Comparison of ENCODE assay signal across 8 cellular contexts in genomic region chr2:147843421-147843863, GRCh38. TPM values are rescaled to one million over a fixed set of nuclear protein-coding genes. Genes with fewer than 3 reads are reported as not detected.
A peak's percentile ranks its signal among the peaks of the same experiment; 100 is the strongest.
DNase-seq lines count a peak whose midpoint lies in the region; ATAC-seq and TF ChIP-seq lines count a peak whose summit lies in the region.

No MANE protein-coding gene starts in this region.

- H3K36me3 ChIP-seq in heart right ventricle (no peaks in the 10 kb centered on the region), body of pancreas (replicated peaks in 1 of 2; ENCODE audit: insufficient read depth in 1 of 2, low read depth in 2 of 2) (no peaks in the 10 kb centered on the region), mesendoderm (ENCODE audit: control insufficient read depth, insufficient read depth, low read length) (no peaks in the 10 kb centered on the region), aorta (ENCODE audit: control insufficient read depth in 1 of 2, insufficient read depth in 2 of 2, low read length in 1 of 2) (no peaks in the 10 kb centered on the region)

- WGBS in heart right ventricle, 2 donors, result 2% methylated on average over 18 of the region's 18 CpGs
- 2% methylated on average over 18 of the region's 18 CpGs for WGBS in body of pancreas, 2 donors
- WGBS in mesendoderm (ENCODE audit: extremely low coverage, insufficient coverage, low lambda C conversion rate), result no CpG with 5 or more reads among the region's 18 CpGs
- 6 to 7% methylated on average over 18 of the region's 18 CpGs for WGBS in aorta, 2 donors

- no peak for DNase-seq in heart right ventricle
- no peak for DNase-seq in left cardiac atrium
- DNase-seq in body of pancreas, result no peak
- no peak for DNase-seq in mesendoderm
- DNase-seq in aorta, result no peak
- DNase-seq in GM10266 (ENCODE audit: extremely low spot score), result no peak
- no peak for DNase-seq in OCI-M1 (lab: John Stamatoyannopoulos, UW)

- H2BK5ac ChIP-seq in mesendoderm (ENCODE audit: low read length), result peak overlapping the region; percentile 69

- ATAC-seq in heart right ventricle (no peak), left cardiac atrium (no peak), body of pancreas (no peak), aorta (ENCODE audit: low FRiP score) (no peak), GM19467 (IDR thresholded peaks at IDR 0.05; ENCODE audit: unreplicated experiment) (no peak)

- peaks cover 24% of the 10 kb centered on the region for H3K79me2 ChIP-seq in mesendoderm (ENCODE audit: control insufficient read depth, insufficient read depth, low read length)

- no peak for TF ChIP-seq POLR2A in body of pancreas (IDR thresholded peaks at IDR 0.05)

- peak overlapping the region; percentile 94 for H3K56ac ChIP-seq in mesendoderm (ENCODE audit: low read length)

- no peak overlapping the region for H3K4ac ChIP-seq in mesendoderm (ENCODE audit: low read depth, low read length)

- H3K27me3 ChIP-seq in heart right ventricle (peaks cover 0 to 9% (median 0%) of the 10 kb centered on the region in 7 donors), body of pancreas (no peaks in the 10 kb centered on the region), mesendoderm (ENCODE audit: insufficient read depth, low read length, poor library complexity) (no peaks in the 10 kb centered on the region), aorta (ENCODE audit: control insufficient read depth in 1 of 2, insufficient read depth in 2 of 2, low read length in 1 of 2) (no peaks in the 10 kb centered on the region)

- peak overlapping the region; percentile 73 to 92 (median 84) for H3K4me3 ChIP-seq in heart right ventricle
- H3K4me3 ChIP-seq in body of pancreas, result peak overlapping the region; percentile 78 to 92
- H3K4me3 ChIP-seq in mesendoderm (ENCODE audit: low read length), result peak overlapping the region; percentile 50
- peak overlapping the region; percentile 90 to 99 for H3K4me3 ChIP-seq in aorta (ENCODE audit: low read length in 2 of 2)

- H3K4me2 ChIP-seq in mesendoderm (ENCODE audit: low read length), result peak overlapping the region; percentile 85

- no peak overlapping the region for H4K8ac ChIP-seq in mesendoderm (ENCODE audit: low read depth, low read length)

- TF ChIP-seq CTCF in heart right ventricle (IDR thresholded peaks at IDR 0.05) (no peak), body of pancreas (IDR thresholded peaks at IDR 0.05) (no peak), GM10266 (IDR thresholded peaks at IDR 0.05; ENCODE audit: control insufficient read depth, insufficient read depth, low read depth, missing control alignments) (no peak)

- H3K79me1 ChIP-seq in mesendoderm (ENCODE audit: low read length), result peaks cover 2% of the 10 kb centered on the region

- intact Hi-C loops in heart right ventricle (cut with DNase I), result loop anchor here in 3 of 10 donors (5.0 to 10.0 kb wide), 2 partner anchors 51 to 69 kb away; no protein-coding TSS in a partner anchor
- intact Hi-C loops in left cardiac atrium (cut with DNase I), result no loop called here
- intact Hi-C loops in body of pancreas (cut with DNase I), result no loop called here
- intact Hi-C loops in aorta (cut with DNase I), result no loop called here

- peak overlapping the region; percentile 64 for H2BK120ac ChIP-seq in mesendoderm (ENCODE audit: low read depth, low read length)

- peak overlapping the region; percentile 18 for H3K23ac ChIP-seq in mesendoderm (ENCODE audit: low read length)

- no peak overlapping the region for H2AK5ac ChIP-seq in mesendoderm (ENCODE audit: low read length)

- H3K9me3 ChIP-seq in heart right ventricle (no peaks in the 10 kb centered on the region), body of pancreas (no peaks in the 10 kb centered on the region), aorta (ENCODE audit: control insufficient read depth, low read length) (no peaks in the 10 kb centered on the region)

- peak overlapping the region; percentile 99 for H3K18ac ChIP-seq in mesendoderm (ENCODE audit: low read length)

- H2BK15ac ChIP-seq in mesendoderm (replicated peaks; ENCODE audit: low read depth), result no peak overlapping the region

- no peak overlapping the region for H4K5ac ChIP-seq in mesendoderm (ENCODE audit: low read length)

- H3K27ac ChIP-seq in heart right ventricle, result peak overlapping the region; percentile 91 to 99 (median 97)
- H3K27ac ChIP-seq in body of pancreas, result peak overlapping the region; percentile 86 to 99 (median 96)
- peak overlapping the region; percentile 99 for H3K27ac ChIP-seq in mesendoderm (ENCODE audit: low read depth, low read length)
- H3K27ac ChIP-seq in aorta (ENCODE audit: low read depth in 1 of 2, low read length in 2 of 2), result peak overlapping the region in 1 of 2 donors; percentile 65

- H3K9ac ChIP-seq in mesendoderm (ENCODE audit: low read length), result peak overlapping the region; percentile 90

- H3K4me1 ChIP-seq in heart right ventricle, result peaks cover 0 to 41% (median 32%) of the 10 kb centered on the region in 9 donors
- peaks cover 30% of the 10 kb centered on the region for H3K4me1 ChIP-seq in body of pancreas
- H3K4me1 ChIP-seq in mesendoderm (ENCODE audit: control insufficient read depth, low read depth, low read length), result peaks cover 4% of the 10 kb centered on the region
- peaks cover 3 to 6% of the 10 kb centered on the region in 2 donors for H3K4me1 ChIP-seq in aorta (ENCODE audit: control insufficient read depth in 1 of 2, insufficient read depth in 2 of 2, low read length in 2 of 2)

RNA-seq across cellular contexts. Expression of gene ACVR2A, which starts 1.4 kb away (rescaled TPM):
- total RNA-seq in heart right ventricle (10 to 100 TPM in 9 of 10 donors, 1 to 10 TPM in 1; 9.2 to 14.4 (median 11.4) TPM), left cardiac atrium (10 to 100 TPM; 10.3 to 13.4 TPM), body of pancreas (10 to 100 TPM in 1 of 2 donors, 1 to 10 TPM in 1; 5.6 to 25.9 TPM), aorta (10 to 100 TPM; 11.5 to 26.2 TPM)
- polyA plus RNA-seq in heart right ventricle (1 to 10 TPM; 2.7 to 5.6 TPM), aorta (1 to 10 TPM; 1.6 to 5.3 TPM)
- 6.6 TPM for polyA plus RNA-seq in mesendoderm (2013, experiment 1 of 2)
- polyA plus RNA-seq in mesendoderm (2013, experiment 2 of 2), result 6.7 TPM
